ENCODE assay signal across 8 cellular contexts in the genomic region with DNA sequence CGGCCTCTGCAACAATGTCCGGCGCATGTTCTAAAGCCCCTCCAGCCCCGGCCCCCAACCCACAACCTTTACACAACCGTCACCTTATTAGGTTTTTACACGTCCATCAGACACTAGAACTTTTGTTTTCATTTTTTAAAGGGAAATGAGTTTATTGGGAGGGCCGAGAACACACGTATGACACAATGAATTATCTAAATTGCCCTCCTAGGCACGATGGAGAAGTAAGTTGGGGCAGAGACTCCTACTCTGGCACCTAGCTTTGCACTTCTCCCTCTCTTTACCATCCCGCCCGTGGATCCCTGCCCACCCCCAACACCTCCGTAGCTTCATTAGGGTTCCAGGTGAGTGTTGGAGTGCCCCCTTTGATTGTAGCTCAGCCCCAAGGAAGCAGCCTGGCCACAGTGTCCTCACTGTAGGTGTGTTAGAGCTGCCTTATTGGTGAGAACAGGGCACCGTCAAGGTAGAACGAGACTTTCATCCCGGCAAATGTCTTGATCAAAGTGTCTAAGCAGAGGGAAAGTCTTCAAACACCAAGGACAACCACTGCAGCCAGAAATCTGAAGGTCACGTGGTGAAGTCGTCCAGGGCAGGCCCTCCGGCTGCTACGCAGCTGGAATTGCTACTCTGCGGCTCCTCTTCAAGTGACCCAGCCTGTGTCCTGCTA. TPM values are rescaled to one million over a fixed set of nuclear protein-coding genes. Genes with fewer than 3 reads are reported as not detected.
A peak's percentile ranks its signal among the peaks of the same experiment; 100 is the strongest.
DNase-seq lines count a peak whose midpoint lies in the region; ATAC-seq and TF ChIP-seq lines count a peak whose summit lies in the region.

No MANE protein-coding gene starts in this region.

- DNase-seq in NCI-H2107 treated with DMSO at 0.1 percent for 48 hours (lab: John Stamatoyannopoulos, UW; ENCODE audit: unreplicated experiment) (peak; percentile 67), NCI-H2107 (lab: John Stamatoyannopoulos, UW) (no peak), GM13977 (ENCODE audit: low spot score) (no peak), dermis blood vessel endothelial cell (no peak)
- DNase-seq in activated CD4-positive, alpha-beta memory T cell treated with anti-CD3 and anti-CD28 coated beads for 36 hours, result no peak
- DNase-seq in stimulated activated naive B cell treated with anti-CD40 and anti-IgM and Interleukin-4, amounts not matched to agents 10 μg/mL and 1 μg/mL and 100 μg/mL, for 72 hours, result no peak

- H3K36me3 Mint-ChIP-seq in activated CD4-positive, alpha-beta memory T cell treated with anti-CD3 and anti-CD28 coated beads for 36 hours, result no peaks in the 10 kb centered on the region
- H3K36me3 Mint-ChIP-seq in stimulated activated naive B cell treated with anti-CD40 and anti-IgM and Interleukin-4, amounts not matched to agents 10 μg/mL and 1 μg/mL and 100 μg/mL, for 72 hours, result peaks cover 4% of the 10 kb centered on the region in 2 donors

- CTCF ChIA-PET in activated CD4-positive, alpha-beta memory T cell treated with anti-CD3 and anti-CD28 coated beads for 36 hours (lab: Charles Lee), result interaction anchor here (0.6 to 1.5 kb wide), 5 partner anchors 10 to 502 kb away, joined by 3 to 6 read pairs (median 3); no protein-coding TSS in a partner anchor

- H3K27me3 Mint-ChIP-seq in activated CD4-positive, alpha-beta memory T cell treated with anti-CD3 and anti-CD28 coated beads for 36 hours, result peaks cover 52% of the 10 kb centered on the region
- peaks cover 52 to 76% of the 10 kb centered on the region in 2 donors for H3K27me3 Mint-ChIP-seq in stimulated activated naive B cell treated with anti-CD40 and anti-IgM and Interleukin-4, amounts not matched to agents 10 μg/mL and 1 μg/mL and 100 μg/mL, for 72 hours

- POLR2A ChIA-PET in activated CD4-positive, alpha-beta memory T cell treated with anti-CD3 and anti-CD28 coated beads for 36 hours (lab: Charles Lee), result no interaction called here

- in situ Hi-C loops in GM13977 (cut with MboI; ENCODE audit: low pct_unique_long_range_greater_than_20kb, low sequenced_read_pairs, unreplicated experiment), result no loop called here

- peak overlapping the region; percentile 54 for H3K27ac Mint-ChIP-seq in activated CD4-positive, alpha-beta memory T cell treated with anti-CD3 and anti-CD28 coated beads for 36 hours
- peak overlapping the region; percentile 44 for H3K27ac Mint-ChIP-seq in stimulated activated naive B cell treated with anti-CD40 and anti-IgM and Interleukin-4, amounts not matched to agents 10 μg/mL and 1 μg/mL and 100 μg/mL, for 72 hours

- H3K4me3 ChIP-seq in iPS-11a (ENCODE audit: low read depth, low read length), result peak overlapping the region; percentile 44

- peak overlapping the region; percentile 77 for H3K4me3 Mint-ChIP-seq in activated CD4-positive, alpha-beta memory T cell treated with anti-CD3 and anti-CD28 coated beads for 36 hours
- peak overlapping the region; percentile 84 to 90 for H3K4me3 Mint-ChIP-seq in stimulated activated naive B cell treated with anti-CD40 and anti-IgM and Interleukin-4, amounts not matched to agents 10 μg/mL and 1 μg/mL and 100 μg/mL, for 72 hours

- intact Hi-C loops in activated CD4-positive, alpha-beta memory T cell treated with anti-CD3 and anti-CD28 coated beads for 36 hours (cut with micrococcal nuclease), result loop anchor here (1.0 to 10.0 kb wide), 8 partner anchors 145 to 590 kb away; partner anchors contain the start of genes C6orf120 and WDR27

- ATAC-seq in stimulated activated naive B cell treated with anti-CD40 and anti-IgM and Interleukin-4, amounts not matched to agents 10 μg/mL and 1 μg/mL and 100 μg/mL, for 72 hours (replicated peaks), result no peak
- ATAC-seq in HG02852 (IDR thresholded peaks at IDR 0.05; ENCODE audit: unreplicated experiment), result no peak

- TF ChIP-seq CTCF in GM13977 (IDR thresholded peaks at IDR 0.05; ENCODE audit: extremely low read depth, insufficient read depth, missing control alignments), result no peak

- H3K4me1 Mint-ChIP-seq in activated CD4-positive, alpha-beta memory T cell treated with anti-CD3 and anti-CD28 coated beads for 36 hours (ENCODE audit: low read depth), result peaks cover 40% of the 10 kb centered on the region
- peaks cover 34 to 68% of the 10 kb centered on the region in 2 donors for H3K4me1 Mint-ChIP-seq in stimulated activated naive B cell treated with anti-CD40 and anti-IgM and Interleukin-4, amounts not matched to agents 10 μg/mL and 1 μg/mL and 100 μg/mL, for 72 hours

- H3K9me3 Mint-ChIP-seq in activated CD4-positive, alpha-beta memory T cell treated with anti-CD3 and anti-CD28 coated beads for 36 hours, result no peaks in the 10 kb centered on the region
- no peaks in the 10 kb centered on the region for H3K9me3 Mint-ChIP-seq in stimulated activated naive B cell treated with anti-CD40 and anti-IgM and Interleukin-4, amounts not matched to agents 10 μg/mL and 1 μg/mL and 100 μg/mL, for 72 hours

RNA-seq across cellular contexts. Expression of gene DLL1, which starts 1.4 kb away (rescaled TPM):
- total RNA-seq in activated CD4-positive, alpha-beta memory T cell treated with anti-CD3 and anti-CD28 coated beads for 36 hours, result under 1 TPM; 0.41 to 0.55 TPM
- 7.5 and 7.6 TPM in 2 replicates for total RNA-seq in dermis blood vessel endothelial cell

RNA-seq across cellular contexts. Expression of gene FAM120B, which starts 14.3 kb away (rescaled TPM):
- total RNA-seq in activated CD4-positive, alpha-beta memory T cell treated with anti-CD3 and anti-CD28 coated beads for 36 hours, result 10 to 100 TPM; 18.4 to 20.0 TPM
- total RNA-seq in dermis blood vessel endothelial cell, result 12.8 and 18.1 TPM in 2 replicates
